ENCODE assay signal across 25 cellular contexts in genomic region chr3:31311571-31311970, GRCh38.
"Had no signal": no experiment of that assay in that cellular context is flagged by ENCODE, and none has a peak within 500 bp of the region (broad histone marks: within the 10 kb centered on the region; RNA-seq: fewer than 3 reads in every experiment).

No MANE protein-coding gene starts in this region.

- DNase-seq: left ventricle myocardium inferior; midbrain; mucosa of descending colon; naive thymus-derived CD4-positive, alpha-beta T cell; nucleus accumbens; pancreas; posterior cingulate gyrus; retina; right cardiac atrium; stimulated activated CD4-positive, alpha-beta T cell treated with anti-CD3 and anti-CD28 coated beads, Interleukin-12 subunit alpha, Interleukin-12 subunit beta, amount 100 ng/mL, for 4 hours; stimulated activated CD4-positive, alpha-beta T cell treated with anti-CD3 and anti-CD28 coated beads, Interleukin-15, amount 100 ng/mL, for 24 hours; stimulated activated CD4-positive, alpha-beta T cell treated with anti-CD3 and anti-CD28 coated beads, Interleukin-2, amount 100 ng/mL, for 24 hours; stimulated activated CD4-positive, alpha-beta T cell treated with anti-CD3 and anti-CD28 coated beads, Interleukin-4, amount 100 ng/mL, for 1 hour; stimulated activated naive B cell treated with anti-CD40 and anti-IgM and Interleukin-4, amounts not matched to agents 10 μg/mL and 1 μg/mL and 100 μg/mL, for 72 hours; stimulated activated naive CD8-positive, alpha-beta T cell treated with anti-CD3 and anti-CD28 coated beads, Interleukin-15, Interleukin-2, amounts not matched to agents 100 U/mL and 50 U/mL, for 24 hours; stomach; testis; thyroid gland; transverse colon; upper lobe of right lung had no signal

- ATAC-seq: mucosa of descending colon; naive thymus-derived CD4-positive, alpha-beta T cell; natural killer cell treated with Interleukin-12 subunit alpha and Interleukin-12 subunit beta and Interleukin-15 and Interleukin-18, amount 100 ng/mL, for 72 hours; pancreas; right cardiac atrium; stimulated activated naive B cell treated with anti-CD40 and anti-IgM and Interleukin-4, amounts not matched to agents 10 μg/mL and 1 μg/mL and 100 μg/mL, for 72 hours; stimulated activated naive CD8-positive, alpha-beta T cell treated with anti-CD3 and anti-CD28 coated beads, Interleukin-15, Interleukin-2, amounts not matched to agents 100 U/mL and 50 U/mL, for 24 hours; upper lobe of right lung had no signal

- H3K27me3 ChIP-seq: hepatocyte, pancreas, stomach, testis, thyroid gland, transverse colon, upper lobe of right lung had no signal

- H3K4me3 Mint-ChIP-seq: natural killer cell treated with Interleukin-12 subunit alpha and Interleukin-12 subunit beta and Interleukin-15 and Interleukin-18, amount 100 ng/mL, for 72 hours; stimulated activated naive B cell treated with anti-CD40 and anti-IgM and Interleukin-4, amounts not matched to agents 10 μg/mL and 1 μg/mL and 100 μg/mL, for 72 hours had no signal

- H3K4me1 ChIP-seq: pancreas, prostate gland, thyroid gland, transverse colon, upper lobe of right lung had no signal

- H3K36me3 ChIP-seq: left ventricle myocardium inferior, pancreas, prostate gland, stomach, thyroid gland, transverse colon, upper lobe of right lung had no signal

- H3K27ac ChIP-seq: hepatocyte, left ventricle myocardium inferior, pancreas, prostate gland, skin epidermis, stomach, testis, thyroid gland, transverse colon, upper lobe of right lung had no signal

- H3K9me3 ChIP-seq: left ventricle myocardium inferior, pancreas, prostate gland, testis, thyroid gland, transverse colon, upper lobe of right lung had no signal

- H3K27me3 Mint-ChIP-seq: naive thymus-derived CD4-positive, alpha-beta T cell; stimulated activated naive B cell treated with anti-CD40 and anti-IgM and Interleukin-4, amounts not matched to agents 10 μg/mL and 1 μg/mL and 100 μg/mL, for 72 hours had no signal

- H3K4me3 ChIP-seq: hepatocyte, left ventricle myocardium inferior, lung, mucosa of descending colon, pancreas, prostate gland, skin epidermis, stomach, testis, thyroid gland, transverse colon, upper lobe of right lung had no signal

- H2AFZ ChIP-seq: hepatocyte had no signal

- H3K4me2 ChIP-seq: hepatocyte had no signal

- H3K27ac Mint-ChIP-seq: natural killer cell treated with Interleukin-12 subunit alpha and Interleukin-12 subunit beta and Interleukin-15 and Interleukin-18, amount 100 ng/mL, for 72 hours; stimulated activated naive B cell treated with anti-CD40 and anti-IgM and Interleukin-4, amounts not matched to agents 10 μg/mL and 1 μg/mL and 100 μg/mL, for 72 hours had no signal

- H3K79me2 ChIP-seq: hepatocyte had no signal
